ENCODE assay signal across 12 cellular contexts in genomic region chr13:27637289-27637626, GRCh38.
"Had no signal": no experiment of that assay in that cellular context is flagged by ENCODE, and none has a peak within 500 bp of the region (broad histone marks: within the 10 kb centered on the region; RNA-seq: fewer than 3 reads in every experiment).

No MANE protein-coding gene starts in this region.

- H3K9me3 Mint-ChIP-seq: naive B cell; stimulated activated memory B cell treated with anti-CD40 and anti-IgM and Interleukin-4, amounts not matched to agents 10 μg/mL and 1 μg/mL and 100 μg/mL, for 72 hours had no signal

- H3K36me3 ChIP-seq: colonic mucosa, transverse colon had no signal

- DNase-seq: activated CD4-positive, alpha-beta T cell treated with anti-CD3 and anti-CD28 coated beads, Interleukin-2, amount 50 U/mL, for 4 hours; activated CD4-positive, CD25-positive, alpha-beta regulatory T cell; activated T-cell treated with anti-CD3 and anti-CD28 coated beads, Interleukin-2, amount 50 U/mL, for 1 hour; caudate nucleus; colonic mucosa; midbrain; naive B cell; right cardiac atrium; SK-N-SH; transverse colon had no signal

- H3K27me3 ChIP-seq: colonic mucosa, transverse colon had no signal

- H3K27ac Mint-ChIP-seq: progenitor cell of endocrine pancreas; stimulated activated memory B cell treated with anti-CD40 and anti-IgM and Interleukin-4, amounts not matched to agents 10 μg/mL and 1 μg/mL and 100 μg/mL, for 72 hours had no signal

- H3K9ac ChIP-seq: SK-N-SH had no signal

- H3K4me1 ChIP-seq: colonic mucosa had no signal

- H3K4me3 ChIP-seq: colonic mucosa, transverse colon had no signal

- H3K27ac ChIP-seq: colonic mucosa had no signal

- H3K27me3 Mint-ChIP-seq: naive B cell; progenitor cell of endocrine pancreas; stimulated activated memory B cell treated with anti-CD40 and anti-IgM and Interleukin-4, amounts not matched to agents 10 μg/mL and 1 μg/mL and 100 μg/mL, for 72 hours had no signal

- ATAC-seq: right cardiac atrium; stimulated activated memory B cell treated with anti-CD40 and anti-IgM and Interleukin-4, amounts not matched to agents 10 μg/mL and 1 μg/mL and 100 μg/mL, for 72 hours had no signal

- H3K4me3 Mint-ChIP-seq: naive B cell; stimulated activated memory B cell treated with anti-CD40 and anti-IgM and Interleukin-4, amounts not matched to agents 10 μg/mL and 1 μg/mL and 100 μg/mL, for 72 hours had no signal

- H3K9me3 ChIP-seq: colonic mucosa, SK-N-SH, transverse colon had no signal
